Comparison of ENCODE assay signal across 24 cellular contexts in the genomic region with DNA sequence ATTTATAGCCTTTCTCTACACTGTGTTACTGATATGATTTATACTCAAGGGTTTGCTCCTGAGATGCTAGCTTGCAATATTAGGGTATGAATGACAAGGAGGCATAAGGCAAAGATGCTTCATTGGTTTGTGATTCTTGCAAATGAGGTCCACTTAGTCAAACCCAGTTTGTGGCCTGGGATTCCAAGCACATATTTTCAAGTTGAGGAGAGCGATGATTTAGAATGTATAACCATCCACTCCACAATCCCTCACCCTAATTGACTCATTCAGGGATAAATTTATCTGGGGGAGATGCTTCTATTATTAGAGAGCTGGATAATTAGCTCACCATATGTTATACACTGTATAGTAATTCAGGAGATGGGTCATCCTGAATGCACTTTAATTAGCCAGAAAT.
"Had no signal": no experiment of that assay in that cellular context is flagged by ENCODE, and none has a peak within 500 bp of the region (broad histone marks: within the 10 kb centered on the region; RNA-seq: fewer than 3 reads in every experiment).

No MANE protein-coding gene starts in this region.

- ATAC-seq: activated T-cell treated with anti-CD3 and anti-CD28 coated beads, Interleukin-2, amount 50 U/mL, for 72 hours; heart left ventricle; left lung; lower lobe of right lung; natural killer cell had no signal

- H3K9ac ChIP-seq: neural progenitor cell had no signal

- H3K36me3 Mint-ChIP-seq: activated naive CD8-positive, alpha-beta T cell treated with anti-CD3 and anti-CD28 coated beads for 36 hours; natural killer cell had no signal

- H3K9me3 ChIP-seq: adrenal gland, colonic mucosa, heart left ventricle, left lung, lower lobe of right lung, right atrium auricular region had no signal

- H3K4me1 ChIP-seq: colonic mucosa, lower lobe of right lung, neural progenitor cell, right atrium auricular region, tibial nerve had no signal

- DNase-seq: activated CD4-positive, alpha-beta T cell treated with anti-CD3 and anti-CD28 coated beads for 4 hours; activated CD4-positive, alpha-beta T cell treated with anti-CD3 and anti-CD28 coated beads, Interleukin-2, amount 50 U/mL, for 4 hours; activated naive CD4-positive, alpha-beta T cell treated with Interleukin-2 at 50 U/mL for 16 hours; activated naive CD8-positive, alpha-beta T cell treated with anti-CD3 and anti-CD28 coated beads for 36 hours; activated T-cell treated with anti-CD3 and anti-CD28 coated beads for 4 hours; activated T-cell treated with anti-CD3 and anti-CD28 coated beads, Interleukin-2, amount 50 U/mL, for 72 hours; adrenal gland; aorta; cerebellar nuclear complex; colonic mucosa; effector CD8-positive, alpha-beta T cell; heart left ventricle; kidney glomerular epithelial cell; left lung; lower lobe of right lung; mesenchymal stem cell; natural killer cell; stimulated activated naive CD4-positive, alpha-beta T cell treated with Interleukin-2 at 50 U/mL for 16 hours had no signal

- H3K4me2 ChIP-seq: neural progenitor cell had no signal

- H3K4me1 Mint-ChIP-seq: activated naive CD8-positive, alpha-beta T cell treated with anti-CD3 and anti-CD28 coated beads for 36 hours; natural killer cell; neural progenitor cell had no signal

- H3K27me3 Mint-ChIP-seq: activated naive CD8-positive, alpha-beta T cell treated with anti-CD3 and anti-CD28 coated beads for 36 hours; brain had no signal

- H2AFZ ChIP-seq: neural progenitor cell had no signal

- H3K4me3 ChIP-seq: adrenal gland, cardiac muscle cell, colonic mucosa, heart left ventricle, left lung, lower lobe of right lung, neural progenitor cell, right atrium auricular region, tibial nerve had no signal

- H3K4me3 Mint-ChIP-seq: activated naive CD8-positive, alpha-beta T cell treated with anti-CD3 and anti-CD28 coated beads for 36 hours; activated T-cell treated with anti-CD3 and anti-CD28 coated beads, Interleukin-2, amount 50 U/mL, for 72 hours; brain; natural killer cell; neural progenitor cell had no signal

- H3K27me3 ChIP-seq: adrenal gland, cardiac muscle cell, colonic mucosa, heart left ventricle, left lung, neural progenitor cell, right atrium auricular region, tibial nerve had no signal

- H3K36me3 ChIP-seq: adrenal gland, cardiac muscle cell, colonic mucosa, heart left ventricle, left lung, lower lobe of right lung, neural progenitor cell, right atrium auricular region had no signal

- H3K9me3 Mint-ChIP-seq: activated naive CD8-positive, alpha-beta T cell treated with anti-CD3 and anti-CD28 coated beads for 36 hours; activated T-cell treated with anti-CD3 and anti-CD28 coated beads, Interleukin-2, amount 50 U/mL, for 72 hours; natural killer cell; neural progenitor cell had no signal

- H3K27ac Mint-ChIP-seq: activated naive CD8-positive, alpha-beta T cell treated with anti-CD3 and anti-CD28 coated beads for 36 hours; activated T-cell treated with anti-CD3 and anti-CD28 coated beads, Interleukin-2, amount 50 U/mL, for 72 hours; brain; natural killer cell; neural progenitor cell had no signal

- H3K27ac ChIP-seq: adrenal gland, cardiac muscle cell, colonic mucosa, heart left ventricle, left lung, lower lobe of right lung, neural progenitor cell, right atrium auricular region, tibial nerve, VCaP had no signal
